In genomic region chr2:201120500-201120899, GRCh38 we compare ENCODE assay signal across 2 cellular contexts.
TF ChIP-seq lines count a peak whose summit lies in the region.

No MANE protein-coding gene starts in this region.

TF ChIP-seq in SK-N-SH, 30 proteins besides CTCF, POLR2A, EP300 and RAD21 (continued from another document):
- TF ChIP-seq, protein P1, sequence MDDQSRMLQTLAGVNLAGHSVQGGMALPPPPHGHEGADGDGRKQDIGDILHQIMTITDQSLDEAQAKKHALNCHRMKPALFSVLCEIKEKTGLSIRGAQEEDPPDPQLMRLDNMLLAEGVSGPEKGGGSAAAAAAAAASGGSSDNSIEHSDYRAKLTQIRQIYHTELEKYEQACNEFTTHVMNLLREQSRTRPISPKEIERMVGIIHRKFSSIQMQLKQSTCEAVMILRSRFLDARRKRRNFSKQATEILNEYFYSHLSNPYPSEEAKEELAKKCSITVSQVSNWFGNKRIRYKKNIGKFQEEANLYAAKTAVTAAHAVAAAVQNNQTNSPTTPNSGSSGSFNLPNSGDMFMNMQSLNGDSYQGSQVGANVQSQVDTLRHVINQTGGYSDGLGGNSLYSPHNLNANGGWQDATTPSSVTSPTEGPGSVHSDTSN (IDR thresholded peaks at IDR 0.05) = no peak
- no peak for TF ChIP-seq FOXM1 (IDR thresholded peaks at IDR 0.05; ENCODE audit: low read depth)
- TF ChIP-seq CHD2 (IDR thresholded peaks at IDR 0.05; ENCODE audit: low read length, partially characterized antibody) = no peak
- no peak for TF ChIP-seq RFX5 (IDR thresholded peaks at IDR 0.05; ENCODE audit: low read length)
- TF ChIP-seq SMC3 (IDR thresholded peaks at IDR 0.05; ENCODE audit: low read depth, low read length) = no peak
- no peak for TF ChIP-seq YY1 (IDR thresholded peaks at IDR 0.05; ENCODE audit: low read depth)
- TF ChIP-seq, protein P2, sequence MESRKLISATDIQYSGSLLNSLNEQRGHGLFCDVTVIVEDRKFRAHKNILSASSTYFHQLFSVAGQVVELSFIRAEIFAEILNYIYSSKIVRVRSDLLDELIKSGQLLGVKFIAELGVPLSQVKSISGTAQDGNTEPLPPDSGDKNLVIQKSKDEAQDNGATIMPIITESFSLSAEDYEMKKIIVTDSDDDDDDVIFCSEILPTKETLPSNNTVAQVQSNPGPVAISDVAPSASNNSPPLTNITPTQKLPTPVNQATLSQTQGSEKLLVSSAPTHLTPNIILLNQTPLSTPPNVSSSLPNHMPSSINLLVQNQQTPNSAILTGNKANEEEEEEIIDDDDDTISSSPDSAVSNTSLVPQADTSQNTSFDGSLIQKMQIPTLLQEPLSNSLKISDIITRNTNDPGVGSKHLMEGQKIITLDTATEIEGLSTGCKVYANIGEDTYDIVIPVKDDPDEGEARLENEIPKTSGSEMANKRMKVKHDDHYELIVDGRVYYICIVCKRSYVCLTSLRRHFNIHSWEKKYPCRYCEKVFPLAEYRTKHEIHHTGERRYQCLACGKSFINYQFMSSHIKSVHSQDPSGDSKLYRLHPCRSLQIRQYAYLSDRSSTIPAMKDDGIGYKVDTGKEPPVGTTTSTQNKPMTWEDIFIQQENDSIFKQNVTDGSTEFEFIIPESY (IDR thresholded peaks at IDR 0.05; ENCODE audit: borderline replicate concordance, low read depth) = no peak
- TF ChIP-seq, protein P3, sequence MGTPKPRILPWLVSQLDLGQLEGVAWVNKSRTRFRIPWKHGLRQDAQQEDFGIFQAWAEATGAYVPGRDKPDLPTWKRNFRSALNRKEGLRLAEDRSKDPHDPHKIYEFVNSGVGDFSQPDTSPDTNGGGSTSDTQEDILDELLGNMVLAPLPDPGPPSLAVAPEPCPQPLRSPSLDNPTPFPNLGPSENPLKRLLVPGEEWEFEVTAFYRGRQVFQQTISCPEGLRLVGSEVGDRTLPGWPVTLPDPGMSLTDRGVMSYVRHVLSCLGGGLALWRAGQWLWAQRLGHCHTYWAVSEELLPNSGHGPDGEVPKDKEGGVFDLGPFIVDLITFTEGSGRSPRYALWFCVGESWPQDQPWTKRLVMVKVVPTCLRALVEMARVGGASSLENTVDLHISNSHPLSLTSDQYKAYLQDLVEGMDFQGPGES (IDR thresholded peaks at IDR 0.05; ENCODE audit: low read depth, low read length) = no peak
TF ChIP-seq in SK-N-SH: peak in this region for 0.

TF ChIP-seq in SK-N-SH treated with all-trans-retinoic acid at 6 μM for 48 hours, 23 proteins besides CTCF, POLR2A, EP300 and RAD21 (continued from another document):
- TF ChIP-seq TSHZ2 (CRISPR knock-in tag; IDR thresholded peaks at IDR 0.05) (no peak), ZNF70 (CRISPR knock-in tag; IDR thresholded peaks at IDR 0.05) (no peak), OSR1 (CRISPR knock-in tag; IDR thresholded peaks at IDR 0.05) (no peak)
